26 cellular contexts compared by ENCODE assay signal in the genomic region with DNA sequence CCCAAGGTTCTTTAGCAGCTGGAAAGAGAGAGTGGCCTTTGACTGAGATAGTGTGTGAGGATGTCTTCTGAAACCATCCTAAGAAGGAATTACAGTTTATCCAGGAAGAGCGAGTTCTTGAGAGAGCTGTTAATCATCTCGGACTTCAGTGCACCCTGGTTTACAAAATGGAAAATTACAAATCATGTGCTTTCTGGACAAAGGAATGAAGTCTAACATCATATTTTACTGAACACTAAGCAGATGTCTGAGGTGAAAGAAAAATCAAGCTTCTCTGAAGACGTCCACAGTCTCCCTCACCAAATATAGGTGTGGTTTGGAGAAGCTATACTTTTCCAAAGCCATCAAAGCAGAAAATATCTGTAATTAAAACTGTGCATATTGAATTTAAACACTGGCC. TPM values are rescaled to one million over a fixed set of nuclear protein-coding genes. Genes with fewer than 3 reads are reported as not detected.
DNase-seq lines count a peak whose midpoint lies in the region; ATAC-seq and TF ChIP-seq lines count a peak whose summit lies in the region.
"Had no signal": no experiment of that assay in that cellular context is flagged by ENCODE, and none has a peak within 500 bp of the region (broad histone marks: within the 10 kb centered on the region; RNA-seq: fewer than 3 reads in every experiment).

No MANE protein-coding gene starts in this region.

- ATAC-seq in GM18861 (IDR thresholded peaks at IDR 0.05; ENCODE audit: unreplicated experiment) (no peak), HG03095 (IDR thresholded peaks at IDR 0.05; ENCODE audit: unreplicated experiment) (no peak)
- ATAC-seq: Right ventricle myocardium inferior had no signal

- no peak overlapping the region for H3K4me2 ChIP-seq in trophoblast cell (ENCODE audit: low read length)
- H3K4me2 ChIP-seq: PC-9 had no signal

- no peak for TF ChIP-seq EP300 in transverse colon (IDR thresholded peaks at IDR 0.05; ENCODE audit: low read depth)

- no peaks in the 10 kb centered on the region for H3K79me2 ChIP-seq in trophoblast cell (ENCODE audit: control insufficient read depth, insufficient read depth, low read length, poor library complexity)

- no peak overlapping the region for H2BK5ac ChIP-seq in trophoblast cell (ENCODE audit: low read depth, low read length, poor library complexity)

- H2BK12ac ChIP-seq in trophoblast cell (ENCODE audit: low read length): no peak overlapping the region

- no peak overlapping the region for H3K27ac ChIP-seq in trophoblast cell (ENCODE audit: low read depth, low read length)
- H3K27ac ChIP-seq in transverse colon: peak overlapping the region; percentile 6 to 73 (median 70)
- H3K27ac ChIP-seq: GM23248, PC-9, SJSA1 had no signal

- intact Hi-C loops in Calu3 (cut with micrococcal nuclease; ENCODE audit: unreplicated experiment): no loop called here
- intact Hi-C loops in transverse colon (cut with DNase I; ENCODE audit: low total_unique reads): loop anchor here (10.0 kb wide), 1 partner anchor 76 kb away; a partner anchor contains a TSS

- no CpG with 5 or more reads among the region's 3 CpGs for WGBS in trophoblast cell (ENCODE audit: extremely low coverage, insufficient coverage, insufficient read length)
- 73 to 83% methylated on average over 3 of the region's 3 CpGs for WGBS in transverse colon (ENCODE audit: low coverage in 1 of 2), 2 donors

- no peaks in the 10 kb centered on the region for H3K9me3 ChIP-seq in trophoblast cell (ENCODE audit: insufficient read depth, low read depth, low read length)
- H3K9me3 ChIP-seq in transverse colon: no peaks in the 10 kb centered on the region
- H3K9me3 ChIP-seq: BE2C, SJSA1 had no signal

- H3K27ac Mint-ChIP-seq in Calu3 (ENCODE audit: unreplicated experiment): peak overlapping the region; percentile 66
- H3K27ac Mint-ChIP-seq: CD8-positive, alpha-beta memory T cell had no signal

- H3K4me1 ChIP-seq in trophoblast cell (ENCODE audit: control insufficient read depth in 1 of 2, insufficient read depth in 2 of 2, low read length in 2 of 2): no peaks in the 10 kb centered on the region
- peaks cover 0 to 16% (median 8%) of the 10 kb centered on the region in 4 donors for H3K4me1 ChIP-seq in transverse colon
- H3K4me1 ChIP-seq: BE2C had no signal

- no peaks in the 10 kb centered on the region for H3K27me3 ChIP-seq in trophoblast cell (ENCODE audit: insufficient read depth, low read length)
- H3K27me3 ChIP-seq in transverse colon: no peaks in the 10 kb centered on the region
- H3K27me3 ChIP-seq: SJSA1 had no signal

- BruUV-seq in Calu3 (replicated peaks; lab: Mats Ljungman, UMichigan): no TSS peak

- H4K12ac ChIP-seq in trophoblast cell (ENCODE audit: low read depth, low read length): no peak overlapping the region

- no peak overlapping the region for H4K8ac ChIP-seq in trophoblast cell (ENCODE audit: low read depth, low read length)

- H3K36me3 ChIP-seq in trophoblast cell (ENCODE audit: control insufficient read depth in 1 of 2, insufficient read depth in 2 of 2, low read length in 2 of 2): no peaks in the 10 kb centered on the region
- H3K36me3 ChIP-seq in transverse colon: no peaks in the 10 kb centered on the region
- H3K36me3 ChIP-seq: BE2C, SJSA1 had no signal

- no peak overlapping the region for H3K9ac ChIP-seq in trophoblast cell (ENCODE audit: low read length)
- H3K9ac ChIP-seq: GM23248 had no signal

- TF ChIP-seq POLR2A in transverse colon (IDR thresholded peaks at IDR 0.05): no peak

- H3K4me1 Mint-ChIP-seq in Calu3 (ENCODE audit: low read depth, unreplicated experiment): peaks cover 23% of the 10 kb centered on the region
- H3K4me1 Mint-ChIP-seq: CD8-positive, alpha-beta memory T cell had no signal

- DNase-seq in Calu3 (no peak), fibroblast of villous mesenchyme (ENCODE audit: low read depth) (peak; percentile 36), trophoblast cell (peak; percentile 46 to 93), transverse colon (no peak), SIG-M5 (lab: John Stamatoyannopoulos, UW) (no peak)
- DNase-seq: 8988T; ACHN; BE2C; CD8-positive, alpha-beta memory T cell; DMS79 treated with DMSO at 0.1 percent for 48 hours; GF-D8; GM23248; H7; KBM-7; NCI-H1105 treated with DMSO at 0.1 percent for 48 hours; NCI-H146; NCI-H446; NCI-H526; NCI-H82; NK-92 treated with Interleukin-12 subunit alpha and Interleukin-12 subunit beta, amount 100 ng/mL, for 24 hours; PC-9 had no signal

- H3K4me3 ChIP-seq in fibroblast of villous mesenchyme (ENCODE audit: low read depth, low read length): no peak overlapping the region
- H3K4me3 ChIP-seq in trophoblast cell (ENCODE audit: low read depth, low read length): no peak overlapping the region
- H3K4me3 ChIP-seq in transverse colon: no peak overlapping the region
- H3K4me3 ChIP-seq: GM23248, PC-9, SJSA1 had no signal

- H3K4ac ChIP-seq in trophoblast cell (ENCODE audit: low read depth, low read length): no peak overlapping the region

- peaks cover 2% of the 10 kb centered on the region for H3K9me3 Mint-ChIP-seq in Calu3 (ENCODE audit: low read depth, unreplicated experiment)
- H3K9me3 Mint-ChIP-seq: CD8-positive, alpha-beta memory T cell had no signal

- H4K91ac ChIP-seq in trophoblast cell (ENCODE audit: low read depth, low read length): no peak overlapping the region

- no peak overlapping the region for H3K23ac ChIP-seq in trophoblast cell (ENCODE audit: low read length)

- H2BK120ac ChIP-seq in trophoblast cell (ENCODE audit: insufficient read depth, low read length, poor library complexity): no peak overlapping the region

- no peak overlapping the region for H2AK5ac ChIP-seq in trophoblast cell (ENCODE audit: low read length)

- no peak for TF ChIP-seq CTCF in Calu3 (IDR thresholded peaks at IDR 0.05; ENCODE audit: unreplicated experiment)
- no peak for TF ChIP-seq CTCF in fibroblast of villous mesenchyme (IDR thresholded peaks at IDR 0.05; ENCODE audit: insufficient read depth, low read depth, low read length)
- TF ChIP-seq CTCF in transverse colon (IDR thresholded peaks at IDR 0.05): no peak

- CTCF ChIA-PET in Calu3 (lab: Charles Lee): no interaction called here

- H3K27me3 Mint-ChIP-seq in Calu3 (ENCODE audit: unreplicated experiment): no peaks in the 10 kb centered on the region

- H3K18ac ChIP-seq in trophoblast cell (ENCODE audit: low read length): no peak overlapping the region

- H3K14ac ChIP-seq in trophoblast cell (ENCODE audit: low read length): no peak overlapping the region

- H3K4me3 Mint-ChIP-seq in Calu3 (ENCODE audit: low read depth, unreplicated experiment): no peak overlapping the region
- H3K4me3 Mint-ChIP-seq: CD14-positive monocyte; CD8-positive, alpha-beta memory T cell had no signal

- no peak overlapping the region for H2AFZ ChIP-seq in trophoblast cell (ENCODE audit: insufficient read depth, low read length, poor library complexity)
- H2AFZ ChIP-seq: GM23248, PC-9 had no signal

- peaks cover 22% of the 10 kb centered on the region for H3K36me3 Mint-ChIP-seq in Calu3 (ENCODE audit: insufficient read depth, unreplicated experiment)
- H3K36me3 Mint-ChIP-seq: CD8-positive, alpha-beta memory T cell had no signal

- in situ Hi-C loops in transverse colon (cut with MboI; ENCODE audit: low pct_ligation_motif_present in 1 of 4, low pct_unique_long_range_greater_than_20kb in 1 of 4, low sequenced_read_pairs in 3 of 4): no loop called here

- H3K79me1 ChIP-seq in trophoblast cell (ENCODE audit: low read length): no peaks in the 10 kb centered on the region

RNA-seq across cellular contexts. Expression of a gene that starts 30.8 kb away (rescaled TPM):
- total RNA-seq in Calu3 (2022) (3.1 and 4.5 TPM in 2 replicates), fibroblast of villous mesenchyme (10.3 and 19.0 TPM in 2 replicates), transverse colon (1 to 10 TPM; 3.5 to 8.6 (median 5.1) TPM)
- polyA plus RNA-seq in trophoblast cell (2013): 0.49 and 0.56 TPM in 2 replicates

Comparison
In these comparisons a context has a peak if more than half of its experiments do, and no peak if none do; other contexts are left out.
1. DNase-seq: peak in fibroblast of villous mesenchyme (single experiment) and trophoblast cell (2 of 2); none in Calu3 (single experiment), transverse colon (single experiment) and SIG-M5 (single experiment).